26 cellular contexts compared by ENCODE assay signal in genomic region chr1:63635681-63636080, GRCh38. TPM values are rescaled to one million over a fixed set of nuclear protein-coding genes. Genes with fewer than 3 reads are reported as not detected.
A peak's percentile ranks its signal among the peaks of the same experiment; 100 is the strongest.
DNase-seq lines count a peak whose midpoint lies in the region; ATAC-seq and TF ChIP-seq lines count a peak whose summit lies in the region.
"Had no signal": no experiment of that assay in that cellular context is flagged by ENCODE, and none has a peak within 500 bp of the region (broad histone marks: within the 10 kb centered on the region; RNA-seq: fewer than 3 reads in every experiment).

No MANE protein-coding gene starts in this region.

- no peak for TF ChIP-seq CTCF in fibroblast of pulmonary artery (IDR thresholded peaks at IDR 0.05; ENCODE audit: low read length, missing control alignments)

- peak; percentile 91 for DNase-seq in GM04503 (ENCODE audit: low read depth)
- DNase-seq in amniotic epithelial cell (ENCODE audit: low read depth) = peak; percentile 88
- peak; percentile 39 for DNase-seq in fibroblast of pulmonary artery (ENCODE audit: low read depth)
- peak; percentile 47 for DNase-seq in skeletal muscle cell (ENCODE audit: low read depth)
- DNase-seq in left cardiac atrium = no peak
- DNase-seq in NCI-H1105 (lab: John Stamatoyannopoulos, UW) = no peak
- DNase-seq in activated CD4-positive, alpha-beta T cell treated with anti-CD3 and anti-CD28 coated beads, Interleukin-2, amount 50 U/mL, for 48 hours = no peak
- DNase-seq: activated CD8-positive, alpha-beta memory T cell treated with anti-CD3 and anti-CD28 coated beads for 24 hours; activated naive CD4-positive, alpha-beta T cell treated with Interleukin-2 at 50 U/mL for 16 hours; activated T-cell treated with anti-CD3 and anti-CD28 coated beads, Interleukin-2, amount 50 U/mL, for 4 hours; amygdala; CD8-positive, alpha-beta T cell; DMS153; glutamatergic neuron; kidney; NCI-H1092 treated with DMSO at 0.1 percent for 48 hours; NCI-H2029; NCI-H2227 treated with DMSO at 0.1 percent for 48 hours; NCI-H748 treated with DMSO at 0.1 percent for 48 hours; posterior cingulate gyrus; stimulated activated CD8-positive, alpha-beta memory T cell treated with anti-CD3 and anti-CD28 coated beads, Interleukin-4, amount 100 ng/mL, for 48 hours; transverse colon had no signal

- ATAC-seq in GM19397 (IDR thresholded peaks at IDR 0.05; ENCODE audit: unreplicated experiment) = no peak
- ATAC-seq in left cardiac atrium = no peak
- ATAC-seq: activated T-cell treated with anti-CD3 and anti-CD28 coated beads, Interleukin-2, amount 50 U/mL, for 4 hours; CD8-positive, alpha-beta T cell had no signal

- intact Hi-C loops in left cardiac atrium (cut with DNase I) = no loop called here

- H3K4me3 ChIP-seq in fibroblast of pulmonary artery (replicated peaks; ENCODE audit: low read depth, low read length) (no peak overlapping the region), skeletal muscle cell (ENCODE audit: low read depth, low read length) (no peak overlapping the region)
- H3K4me3 ChIP-seq: lung, neural progenitor cell, SK-N-MC, transverse colon had no signal

RNA-seq across cellular contexts. Expression of gene PGM1, which starts 42.5 kb away (rescaled TPM):
- total RNA-seq in left cardiac atrium = 100 to 1,000 TPM; 150 to 180 TPM

Comparison
In these comparisons a context has a peak if more than half of its experiments do, and no peak if none do; other contexts are left out.
1. DNase-seq: peak in GM04503 (single experiment), amniotic epithelial cell (single experiment), fibroblast of pulmonary artery (single experiment) and skeletal muscle cell (single experiment); none in left cardiac atrium (single experiment), NCI-H1105 (single experiment) and activated CD4-positive, alpha-beta T cell treated with anti-CD3 and anti-CD28 coated beads, Interleukin-2, amount 50 U/mL, for 48 hours (0 of 2).